In the genomic region with DNA sequence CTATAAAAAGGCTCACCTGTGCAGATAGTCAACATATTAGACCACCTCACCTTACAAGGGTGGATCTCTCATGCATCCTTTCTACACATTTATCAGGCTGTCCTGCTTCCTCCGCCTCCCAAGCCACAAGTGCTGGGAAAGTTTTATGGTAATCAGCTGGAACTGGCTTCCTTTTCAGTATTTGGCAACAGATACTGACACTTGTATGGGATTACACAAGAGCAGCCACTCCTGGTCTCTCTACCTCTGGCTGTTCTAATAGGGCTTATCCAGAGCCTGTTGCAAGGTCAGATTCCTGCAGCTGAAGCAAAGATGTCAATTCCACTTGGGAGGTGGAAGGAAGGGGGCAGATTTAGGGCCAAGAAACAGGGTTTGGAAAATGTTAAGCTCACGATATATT, we compare ENCODE assay signal across 16 cellular contexts. TPM values are rescaled to one million over a fixed set of nuclear protein-coding genes. Genes with fewer than 3 reads are reported as not detected.
DNase-seq lines count a peak whose midpoint lies in the region; ATAC-seq and TF ChIP-seq lines count a peak whose summit lies in the region.
"Had no signal": no experiment of that assay in that cellular context is flagged by ENCODE, and none has a peak within 500 bp of the region (broad histone marks: within the 10 kb centered on the region; RNA-seq: fewer than 3 reads in every experiment).

No MANE protein-coding gene starts in this region.

- H3K9me3 ChIP-seq in IMR-90 (ENCODE audit: control insufficient read depth, insufficient read depth, low read length) (no peaks in the 10 kb centered on the region), WERI-Rb-1 (ENCODE audit: severe bottlenecking) (no peaks in the 10 kb centered on the region), left ventricle myocardium inferior (replicated peaks) (no peaks in the 10 kb centered on the region)
- H3K9me3 ChIP-seq: HAP-1 had no signal

- H4K8ac ChIP-seq in IMR-90 (ENCODE audit: low read depth in 2 of 2, low read length in 2 of 2), result no peak overlapping the region

- CTCF ChIA-PET in IMR-90 (lab: Yijun Ruan, JAX), result no interaction called here

- no peak overlapping the region for H3K4me3 Mint-ChIP-seq in stimulated activated memory B cell treated with anti-CD40 and anti-IgM and Interleukin-4, amounts not matched to agents 10 μg/mL and 1 μg/mL and 100 μg/mL, for 72 hours
- H3K4me3 Mint-ChIP-seq: CD8-positive, alpha-beta T cell; IgD-negative memory B cell; naive B cell had no signal

- no peak for TF ChIP-seq RAD21 in IMR-90 (IDR thresholded peaks at IDR 0.05; ENCODE audit: low read length)

- POLR2A ChIA-PET in IMR-90 (lab: Charles Lee; ENCODE audit: unreplicated experiment), result no interaction called here

- DNase-seq in IMR-90 (peak; percentile 28), WERI-Rb-1 (peak; percentile 31), left ventricle myocardium inferior (no peak), hippocampal formation (lab: John Stamatoyannopoulos, UW) (no peak)
- no peak for DNase-seq in activated T-cell treated with anti-CD3 and anti-CD28 coated beads, Interleukin-2, amount 50 U/mL, for 48 hours
- DNase-seq: activated T-cell treated with anti-CD3 and anti-CD28 coated beads, Interleukin-2, amount 50 U/mL, for 1 hour; amniotic stem cell; CD8-positive, alpha-beta T cell; naive B cell; NCI-H1930; small intestine had no signal

- H4K5ac ChIP-seq in IMR-90 (ENCODE audit: low read depth, low read length), result no peak overlapping the region

- H3K4ac ChIP-seq in IMR-90 (ENCODE audit: low read depth, low read length), result no peak overlapping the region

- H4K91ac ChIP-seq in IMR-90 (ENCODE audit: insufficient read depth, low read depth, low read length), result no peak overlapping the region

- no TSS peak for BruUV-seq in IMR-90 (replicated peaks; lab: Mats Ljungman, UMichigan)

- no peaks in the 10 kb centered on the region for H4K20me1 ChIP-seq in IMR-90 (ENCODE audit: insufficient read depth, low read length)

- no peak for TF ChIP-seq CTCF in IMR-90 (conservative IDR thresholded peaks at IDR 0.05; ENCODE audit: low read depth, low read length)
- TF ChIP-seq CTCF in WERI-Rb-1 (IDR thresholded peaks at IDR 0.05; ENCODE audit: low read depth, low read length), result no peak
- TF ChIP-seq CTCF in left ventricle myocardium inferior (IDR thresholded peaks at IDR 0.05; ENCODE audit: borderline replicate concordance), result no peak

- H3K9me3 Mint-ChIP-seq in stimulated activated memory B cell treated with anti-CD40 and anti-IgM and Interleukin-4, amounts not matched to agents 10 μg/mL and 1 μg/mL and 100 μg/mL, for 72 hours, result no peaks in the 10 kb centered on the region
- H3K9me3 Mint-ChIP-seq: CD8-positive, alpha-beta T cell; IgD-negative memory B cell; naive B cell had no signal

- H3K9me1 ChIP-seq in IMR-90 (ENCODE audit: insufficient read depth, low read length), result no peaks in the 10 kb centered on the region

- no peak overlapping the region for H2AK9ac ChIP-seq in IMR-90 (replicated peaks; ENCODE audit: low read depth, low read length, poor library complexity)

- no peak overlapping the region for H2BK20ac ChIP-seq in IMR-90 (ENCODE audit: low read depth, low read length)

- in situ Hi-C loops in IMR-90 (cut with MboI; ENCODE audit: low sequenced_read_pairs), result no loop called here

- no CpG with 5 or more reads among the region's 2 CpGs for WGBS in IMR-90 (ENCODE audit: extremely low coverage in 2 of 2, insufficient read length in 1 of 2), 2 experiments

- ATAC-seq in IMR-90 (ENCODE audit: low read depth) (no peak), GM18519 (IDR thresholded peaks at IDR 0.05; ENCODE audit: low FRiP score, unreplicated experiment) (no peak)
- ATAC-seq in stimulated activated memory B cell treated with anti-CD40 and anti-IgM and Interleukin-4, amounts not matched to agents 10 μg/mL and 1 μg/mL and 100 μg/mL, for 72 hours, result no peak
- ATAC-seq: activated CD4-positive, CD25-positive, alpha-beta regulatory T cell treated with anti-CD3 and anti-CD28 coated beads, Interleukin-2, amount 50 U/mL, for 24 hours; CD8-positive, alpha-beta T cell had no signal

- H2AK5ac ChIP-seq in IMR-90 (ENCODE audit: low read depth, low read length), result no peak overlapping the region

- peaks cover 2% of the 10 kb centered on the region for H3K4me1 ChIP-seq in IMR-90 (ENCODE audit: control insufficient read depth, insufficient read depth, low read length)
- peaks cover 23% of the 10 kb centered on the region for H3K4me1 ChIP-seq in left ventricle myocardium inferior

- intact Hi-C loops in IMR-90 (cut with micrococcal nuclease) (no loop called here), left ventricle myocardium inferior (cut with micrococcal nuclease) (no loop called here)

- no peak overlapping the region for H3K4me2 ChIP-seq in IMR-90 (ENCODE audit: low read depth, low read length)

- H3K27ac ChIP-seq in IMR-90 (ENCODE audit: insufficient read depth, low read length) (no peak overlapping the region), WERI-Rb-1 (no peak overlapping the region), left ventricle myocardium inferior (replicated peaks) (peak overlapping the region; percentile 45)

- H3K23ac ChIP-seq in IMR-90 (ENCODE audit: low read depth, low read length), result no peak overlapping the region

- H3K36me3 ChIP-seq in IMR-90 (ENCODE audit: control insufficient read depth, insufficient read depth, low read length) (no peaks in the 10 kb centered on the region), WERI-Rb-1 (peaks cover 5% of the 10 kb centered on the region), left ventricle myocardium inferior (no peaks in the 10 kb centered on the region)
- H3K36me3 ChIP-seq: HAP-1 had no signal

- no peak overlapping the region for H3K18ac ChIP-seq in IMR-90 (ENCODE audit: low read depth, low read length)

- H3K4me1 Mint-ChIP-seq in stimulated activated memory B cell treated with anti-CD40 and anti-IgM and Interleukin-4, amounts not matched to agents 10 μg/mL and 1 μg/mL and 100 μg/mL, for 72 hours, result peaks cover 14% of the 10 kb centered on the region

- no peak overlapping the region for H3K4me3 ChIP-seq in IMR-90 (ENCODE audit: insufficient read depth, low read depth, low read length)
- H3K4me3 ChIP-seq in WERI-Rb-1 (ENCODE audit: low read depth, low read length), result no peak overlapping the region
- no peak overlapping the region for H3K4me3 ChIP-seq in left ventricle myocardium inferior
- H3K4me3 ChIP-seq: HAP-1 had no signal

- no peak for TF ChIP-seq POLR2A in IMR-90 (IDR thresholded peaks at IDR 0.05; ENCODE audit: low read depth, low read length)

- H3K56ac ChIP-seq in IMR-90 (ENCODE audit: extremely low read depth, insufficient read depth, low read length), result no peak overlapping the region

- no peak overlapping the region for H2BK120ac ChIP-seq in IMR-90 (ENCODE audit: low read depth, low read length)

- H3K27me3 Mint-ChIP-seq in stimulated activated memory B cell treated with anti-CD40 and anti-IgM and Interleukin-4, amounts not matched to agents 10 μg/mL and 1 μg/mL and 100 μg/mL, for 72 hours, result no peaks in the 10 kb centered on the region
- H3K27me3 Mint-ChIP-seq: IgD-negative memory B cell, naive B cell had no signal

- H2BK15ac ChIP-seq in IMR-90 (ENCODE audit: low read depth, low read length), result no peak overlapping the region

- no peak overlapping the region for H2AFZ ChIP-seq in IMR-90 (replicated peaks; ENCODE audit: low read length, poor library complexity)

- H3K27me3 ChIP-seq in IMR-90 (ENCODE audit: control insufficient read depth, insufficient read depth, low read length) (peaks cover 4% of the 10 kb centered on the region), WERI-Rb-1 (ENCODE audit: insufficient read depth, low read depth, severe bottlenecking) (no peaks in the 10 kb centered on the region), left ventricle myocardium inferior (ENCODE audit: low read depth) (no peaks in the 10 kb centered on the region)

- H3K27ac Mint-ChIP-seq in stimulated activated memory B cell treated with anti-CD40 and anti-IgM and Interleukin-4, amounts not matched to agents 10 μg/mL and 1 μg/mL and 100 μg/mL, for 72 hours, result peak overlapping the region; percentile 37
- H3K27ac Mint-ChIP-seq: CD8-positive, alpha-beta T cell had no signal

- no peak overlapping the region for H3K14ac ChIP-seq in IMR-90 (replicated peaks; ENCODE audit: low read depth, low read length)

- no peak overlapping the region for H2BK5ac ChIP-seq in IMR-90 (ENCODE audit: low read depth, low read length, poor library complexity, severe bottlenecking)

- dilution Hi-C loops in IMR-90 (cut with HindIII; ENCODE audit: low sequenced_read_pairs, unreplicated experiment), result no loop called here

- no peaks in the 10 kb centered on the region for H3K79me1 ChIP-seq in IMR-90 (ENCODE audit: low read depth in 1 of 2, low read length in 2 of 2)

- H3K36me3 Mint-ChIP-seq in stimulated activated memory B cell treated with anti-CD40 and anti-IgM and Interleukin-4, amounts not matched to agents 10 μg/mL and 1 μg/mL and 100 μg/mL, for 72 hours, result peaks cover 3% of the 10 kb centered on the region
- H3K36me3 Mint-ChIP-seq: CD8-positive, alpha-beta T cell; IgD-negative memory B cell; naive B cell had no signal

- no peak overlapping the region for H3K9ac ChIP-seq in IMR-90 (ENCODE audit: low read depth, low read length)

TF ChIP-seq in IMR-90, 13 proteins besides CTCF, POLR2A, EP300 and RAD21 (continues in another document):
- TF ChIP-seq, protein P1, sequence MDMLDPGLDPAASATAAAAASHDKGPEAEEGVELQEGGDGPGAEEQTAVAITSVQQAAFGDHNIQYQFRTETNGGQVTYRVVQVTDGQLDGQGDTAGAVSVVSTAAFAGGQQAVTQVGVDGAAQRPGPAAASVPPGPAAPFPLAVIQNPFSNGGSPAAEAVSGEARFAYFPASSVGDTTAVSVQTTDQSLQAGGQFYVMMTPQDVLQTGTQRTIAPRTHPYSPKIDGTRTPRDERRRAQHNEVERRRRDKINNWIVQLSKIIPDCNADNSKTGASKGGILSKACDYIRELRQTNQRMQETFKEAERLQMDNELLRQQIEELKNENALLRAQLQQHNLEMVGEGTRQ (IDR thresholded peaks at IDR 0.05; ENCODE audit: low read depth, low read length), result no peak
- TF ChIP-seq RCOR1 (IDR thresholded peaks at IDR 0.05; ENCODE audit: insufficient replicate concordance, low read length), result no peak
- no peak for TF ChIP-seq NFE2L2 (IDR thresholded peaks at IDR 0.05; ENCODE audit: low read depth, low read length)
- TF ChIP-seq MAFK (IDR thresholded peaks at IDR 0.05; ENCODE audit: low read depth, low read length), result no peak
- no peak for TF ChIP-seq FOS (IDR thresholded peaks at IDR 0.05; ENCODE audit: low read depth, low read length)
- TF ChIP-seq CHD1 (IDR thresholded peaks at IDR 0.05; ENCODE audit: low read depth, low read length), result no peak
- TF ChIP-seq SMC3 (IDR thresholded peaks at IDR 0.05; ENCODE audit: low read depth, low read length), result no peak

RNA-seq across cellular contexts. Expression of a gene that starts 0.5 kb away (rescaled TPM):
- total RNA-seq in IMR-90 (2012; rRNA removed) (0.18 and 0.28 TPM in 2 replicates), left ventricle myocardium inferior (0.71 TPM)
- 0.05 and 0.11 TPM in 2 replicates for polyA plus RNA-seq in IMR-90 (2012; rRNA removed)
- polyA plus RNA-seq in IMR-90 (2012; cell fraction: cytosol; rRNA removed), result 0.05 and 0.21 TPM in 2 replicates
- polyA plus RNA-seq in IMR-90 (2012; cell fraction: nucleus; rRNA removed; ENCODE audit: low replicate concordance), result 0.11 and 0.12 TPM in 2 replicates

RNA-seq across cellular contexts. Expression of a gene that starts 4.9 kb away (rescaled TPM):
- total RNA-seq in IMR-90 (2012; rRNA removed) (0.28 and 0.36 TPM in 2 replicates), left ventricle myocardium inferior (27.6 TPM)
- polyA plus RNA-seq in IMR-90 (2012; rRNA removed), result 0.46 and 0.48 TPM in 2 replicates
- 0.13 and 0.26 TPM in 2 replicates for polyA plus RNA-seq in IMR-90 (2012; cell fraction: cytosol; rRNA removed)
- polyA plus RNA-seq in IMR-90 (2012; cell fraction: nucleus; rRNA removed; ENCODE audit: low replicate concordance), result 0.25 and 0.45 TPM in 2 replicates

Comparison
In these comparisons a context has a peak if more than half of its experiments do, and no peak if none do; other contexts are left out.
1. DNase-seq: peak in IMR-90 (single experiment) and WERI-Rb-1 (single experiment); none in left ventricle myocardium inferior (single experiment), activated T-cell treated with anti-CD3 and anti-CD28 coated beads, Interleukin-2, amount 50 U/mL, for 48 hours (0 of 2) and hippocampal formation (0 of 2).
2. RNA of a gene that starts 4.9 kb away (total RNA-seq): 27.6 TPM in left ventricle myocardium inferior (single experiment); 0.28 to 0.36 TPM in IMR-90; every median in the first group is over 10 times any median in the second.